ENCODE assay signal across 8 cellular contexts in genomic region chr6:166989427-166990034, GRCh38. TPM values are rescaled to one million over a fixed set of nuclear protein-coding genes. Genes with fewer than 3 reads are reported as not detected.
A peak's percentile ranks its signal among the peaks of the same experiment; 100 is the strongest.
DNase-seq lines count a peak whose midpoint lies in the region; ATAC-seq, FAIRE-seq and TF ChIP-seq lines count a peak whose summit lies in the region.

No MANE protein-coding gene starts in this region.

- H3K9me3 Mint-ChIP-seq in T-helper 2 cell treated with Interferon-gamma antibody and Interleukin-4, amounts not matched to agents 5 μg/mL and 100 μg/mL, for 36 hours = no peaks in the 10 kb centered on the region
- peaks cover 4% of the 10 kb centered on the region for H3K9me3 Mint-ChIP-seq in type B pancreatic cell

- peak; percentile 47 for TF ChIP-seq CTCF in AG09319 (IDR thresholded peaks at IDR 0.05; ENCODE audit: low read depth, low read length)
- peak; percentile 52 for TF ChIP-seq CTCF in cardiac fibroblast (IDR thresholded peaks at IDR 0.05; ENCODE audit: low read depth, low read length)
- peak; percentile 61 for TF ChIP-seq CTCF in type B pancreatic cell (conservative IDR thresholded peaks at IDR 0.05)

- FAIRE-seq in GM18507 (lab: Jason Lieb, UNC) = peak; percentile 87

- H3K4me3 ChIP-seq in cardiac fibroblast (replicated peaks in 1 of 2; ENCODE audit: low read depth in 2 of 2, low read length in 2 of 2) = no peak overlapping the region

- H3K27me3 Mint-ChIP-seq in T-helper 2 cell treated with Interferon-gamma antibody and Interleukin-4, amounts not matched to agents 5 μg/mL and 100 μg/mL, for 36 hours (ENCODE audit: low read depth) = no peaks in the 10 kb centered on the region
- H3K27me3 Mint-ChIP-seq in type B pancreatic cell = no peaks in the 10 kb centered on the region

- H3K4me1 Mint-ChIP-seq in T-helper 2 cell treated with Interferon-gamma antibody and Interleukin-4, amounts not matched to agents 5 μg/mL and 100 μg/mL, for 36 hours (ENCODE audit: low read depth) = peaks cover 39% of the 10 kb centered on the region
- peaks cover 14% of the 10 kb centered on the region for H3K4me1 Mint-ChIP-seq in type B pancreatic cell (ENCODE audit: unreplicated experiment)

- no peak for DNase-seq in AG09319 (ENCODE audit: extremely low read depth, low read depth)
- DNase-seq in GM18507 (ENCODE audit: extremely low spot score, insufficient read length, low read depth) = no peak
- peak; percentile 31 for DNase-seq in T-helper 2 cell treated with Interferon-gamma antibody and Interleukin-4, amounts not matched to agents 5 μg/mL and 100 μg/mL, for 36 hours (ENCODE audit: low spot score)
- DNase-seq in cardiac fibroblast (ENCODE audit: low read depth in 2 of 2) = peak; percentile 58 to 64
- DNase-seq in midbrain (lab: John Stamatoyannopoulos, UW) = peak; percentile 17
- DNase-seq in type B pancreatic cell (ENCODE audit: extremely low spot score, unreplicated experiment) = no peak
- DNase-seq in NCI-H2227 treated with DMSO at 0.1 percent for 48 hours (lab: John Stamatoyannopoulos, UW) = no peak

- no peak overlapping the region for H3K27ac Mint-ChIP-seq in T-helper 2 cell treated with Interferon-gamma antibody and Interleukin-4, amounts not matched to agents 5 μg/mL and 100 μg/mL, for 36 hours
- H3K27ac Mint-ChIP-seq in type B pancreatic cell = peak overlapping the region; percentile 33

- peaks cover 44% of the 10 kb centered on the region for H3K36me3 Mint-ChIP-seq in T-helper 2 cell treated with Interferon-gamma antibody and Interleukin-4, amounts not matched to agents 5 μg/mL and 100 μg/mL, for 36 hours (ENCODE audit: low read depth)
- peaks cover 32% of the 10 kb centered on the region for H3K36me3 Mint-ChIP-seq in type B pancreatic cell

- ATAC-seq in HG03175 (IDR thresholded peaks at IDR 0.05; ENCODE audit: unreplicated experiment) = peak; percentile 64

- no peak overlapping the region for H3K4me3 Mint-ChIP-seq in T-helper 2 cell treated with Interferon-gamma antibody and Interleukin-4, amounts not matched to agents 5 μg/mL and 100 μg/mL, for 36 hours
- no peak overlapping the region for H3K4me3 Mint-ChIP-seq in type B pancreatic cell

RNA-seq across cellular contexts. Expression of gene CEP43, which starts 9.7 kb away (rescaled TPM):
- total RNA-seq in type B pancreatic cell (ENCODE audit: low replicate concordance) = 18.3 and 35.3 TPM in 2 replicates

RNA-seq across cellular contexts. Expression of gene RNASET2, which starts 33.2 kb away (rescaled TPM):
- 32.3 and 45.5 TPM in 2 replicates for total RNA-seq in type B pancreatic cell (ENCODE audit: low replicate concordance)

Comparison
In these comparisons a context has a peak if more than half of its experiments do, and no peak if none do; other contexts are left out.
1. DNase-seq: peak in T-helper 2 cell treated with Interferon-gamma antibody and Interleukin-4, amounts not matched to agents 5 μg/mL and 100 μg/mL, for 36 hours (single experiment), cardiac fibroblast (2 of 2) and midbrain (single experiment); none in AG09319 (single experiment), GM18507 (single experiment), type B pancreatic cell (single experiment) and NCI-H2227 treated with DMSO at 0.1 percent for 48 hours (single experiment).
2. Peak in every context shown above with its lines, with median percentiles within 50 percentile points of each other: CTCF ChIP-seq.